In genomic region chr6:158867381-158868121, GRCh38 we compare ENCODE assay signal across 15 cellular contexts. TPM values are rescaled to one million over a fixed set of nuclear protein-coding genes. Genes with fewer than 3 reads are reported as not detected.
DNase-seq lines count a peak whose midpoint lies in the region; ATAC-seq lines count a peak whose summit lies in the region.
"Had no signal": no experiment of that assay in that cellular context is flagged by ENCODE, and none has a peak within 500 bp of the region (broad histone marks: within the 10 kb centered on the region; RNA-seq: fewer than 3 reads in every experiment).

No MANE protein-coding gene starts in this region.

- H3K79me2 ChIP-seq in Karpas-422 (ENCODE audit: low read length) = no peaks in the 10 kb centered on the region

- POLR2A ChIA-PET in CD8-positive, alpha-beta memory T cell (lab: Charles Lee) = interaction anchor here (0.8 to 4.4 kb wide), 5 partner anchors 15 to 60 kb away, joined by 3 to 186 read pairs (median 68); partner anchors contain the start of gene EZR

- no peak for ATAC-seq in natural killer cell treated with Interleukin-12 subunit alpha and Interleukin-12 subunit beta and Interleukin-15 and Interleukin-18, amount 100 ng/mL, for 72 hours
- ATAC-seq in GM19023 (IDR thresholded peaks at IDR 0.05; ENCODE audit: unreplicated experiment) (no peak), GM21360 (IDR thresholded peaks at IDR 0.05; ENCODE audit: unreplicated experiment) (no peak)

- peaks cover 20% of the 10 kb centered on the region for H3K4me1 ChIP-seq in CD8-positive, alpha-beta memory T cell (ENCODE audit: insufficient read depth, low read length)
- peaks cover 73% of the 10 kb centered on the region for H3K4me1 ChIP-seq in Karpas-422 (ENCODE audit: low read length)

- peak overlapping the region; percentile 66 for H3K9ac ChIP-seq in Karpas-422 (ENCODE audit: low read length)

- H3K36me3 ChIP-seq in CD8-positive, alpha-beta memory T cell (ENCODE audit: insufficient read depth, low read length) = no peaks in the 10 kb centered on the region
- H3K36me3 ChIP-seq in Karpas-422 (ENCODE audit: insufficient read depth, low read length) = no peaks in the 10 kb centered on the region
- H3K36me3 ChIP-seq: thoracic aorta, WERI-Rb-1 had no signal

- CTCF ChIA-PET in CD8-positive, alpha-beta memory T cell (lab: Charles Lee) = interaction anchor here (0.7 to 3.9 kb wide), 4 partner anchors 13 to 163 kb away, joined by 3 to 43 read pairs (median 8); no protein-coding TSS in a partner anchor

- H3K4me1 Mint-ChIP-seq in CD8-positive, alpha-beta memory T cell = peaks cover 23 to 44% (median 36%) of the 10 kb centered on the region in 3 donors
- H3K4me1 Mint-ChIP-seq in dendritic cell treated with granulocyte-macrophage colony-stimulating factor and Interleukin-4, amounts not matched to agents 40 ng/mL and 50 ng/mL, for 4 days (ENCODE audit: low read depth) = peaks cover 30% of the 10 kb centered on the region
- peaks cover 31 to 39% of the 10 kb centered on the region in 2 donors for H3K4me1 Mint-ChIP-seq in natural killer cell treated with Interleukin-12 subunit alpha and Interleukin-12 subunit beta and Interleukin-15 and Interleukin-18, amount 100 ng/mL, for 72 hours (ENCODE audit: low read depth in 2 of 2)

- H3K36me3 Mint-ChIP-seq in CD8-positive, alpha-beta memory T cell = peaks cover 0 to 4% (median 0%) of the 10 kb centered on the region in 3 donors
- H3K36me3 Mint-ChIP-seq in dendritic cell treated with granulocyte-macrophage colony-stimulating factor and Interleukin-4, amounts not matched to agents 40 ng/mL and 50 ng/mL, for 4 days (ENCODE audit: low read depth) = no peaks in the 10 kb centered on the region
- H3K36me3 Mint-ChIP-seq in natural killer cell treated with Interleukin-12 subunit alpha and Interleukin-12 subunit beta and Interleukin-15 and Interleukin-18, amount 100 ng/mL, for 72 hours = no peaks in the 10 kb centered on the region

- no peaks in the 10 kb centered on the region for H3K9me3 Mint-ChIP-seq in CD8-positive, alpha-beta memory T cell
- no peaks in the 10 kb centered on the region for H3K9me3 Mint-ChIP-seq in dendritic cell treated with granulocyte-macrophage colony-stimulating factor and Interleukin-4, amounts not matched to agents 40 ng/mL and 50 ng/mL, for 4 days
- no peaks in the 10 kb centered on the region for H3K9me3 Mint-ChIP-seq in natural killer cell treated with Interleukin-12 subunit alpha and Interleukin-12 subunit beta and Interleukin-15 and Interleukin-18, amount 100 ng/mL, for 72 hours

- no peaks in the 10 kb centered on the region for H4K20me1 ChIP-seq in Karpas-422 (ENCODE audit: insufficient read depth, low read depth, low read length)

- no peaks in the 10 kb centered on the region for H3K9me2 ChIP-seq in Karpas-422 (replicated peaks; ENCODE audit: insufficient read depth, low read length)

- no peak for DNase-seq in CD8-positive, alpha-beta memory T cell
- DNase-seq in Karpas-422 (peak; percentile 78), HK-2 (ENCODE audit: unreplicated experiment) (no peak), iPS-NIHi11 (ENCODE audit: low spot score) (no peak)
- no peak for DNase-seq in natural killer cell treated with Interleukin-12 subunit alpha and Interleukin-12 subunit beta and Interleukin-15 and Interleukin-18, amount 100 ng/mL, for 72 hours (ENCODE audit: low spot score)
- DNase-seq: activated naive CD4-positive, alpha-beta T cell treated with anti-CD3 and anti-CD28 coated beads, Interleukin-2, amount 50 U/mL, for 16 hours; DMS153; hippocampal formation; NCI-H1436 treated with DMSO at 0.1 percent for 48 hours; stimulated activated CD4-positive, alpha-beta T cell treated with anti-CD3 and anti-CD28 coated beads, Interleukin-2, amount 100 ng/mL, for 48 hours; WERI-Rb-1 had no signal

- peak overlapping the region; percentile 92 to 100 (median 99) for H3K27ac Mint-ChIP-seq in CD8-positive, alpha-beta memory T cell
- peak overlapping the region; percentile 69 for H3K27ac Mint-ChIP-seq in dendritic cell treated with granulocyte-macrophage colony-stimulating factor and Interleukin-4, amounts not matched to agents 40 ng/mL and 50 ng/mL, for 4 days
- H3K27ac Mint-ChIP-seq in natural killer cell treated with Interleukin-12 subunit alpha and Interleukin-12 subunit beta and Interleukin-15 and Interleukin-18, amount 100 ng/mL, for 72 hours = peak overlapping the region; percentile 95 to 99

- no peak overlapping the region for H3K4me3 ChIP-seq in CD8-positive, alpha-beta memory T cell (ENCODE audit: low read length)
- H3K4me3 ChIP-seq in Karpas-422 (ENCODE audit: low read length) = peak overlapping the region; percentile 55
- H3K4me3 ChIP-seq: thoracic aorta had no signal

- intact Hi-C loops in dendritic cell treated with granulocyte-macrophage colony-stimulating factor and Interleukin-4, amounts not matched to agents 40 ng/mL and 50 ng/mL, for 4 days (cut with micrococcal nuclease) = no loop called here

- peak overlapping the region; percentile 67 for H3K4me2 ChIP-seq in Karpas-422 (ENCODE audit: low read depth, low read length, poor library complexity, severe bottlenecking)

- H3K4me3 Mint-ChIP-seq in CD8-positive, alpha-beta memory T cell = peak overlapping the region in 2 of 7 donors; percentile 29 to 44
- H3K4me3 Mint-ChIP-seq in dendritic cell treated with granulocyte-macrophage colony-stimulating factor and Interleukin-4, amounts not matched to agents 40 ng/mL and 50 ng/mL, for 4 days = no peak overlapping the region
- H3K4me3 Mint-ChIP-seq in natural killer cell treated with Interleukin-12 subunit alpha and Interleukin-12 subunit beta and Interleukin-15 and Interleukin-18, amount 100 ng/mL, for 72 hours = peak overlapping the region; percentile 53

- no peaks in the 10 kb centered on the region for H3K27me3 ChIP-seq in CD8-positive, alpha-beta memory T cell (ENCODE audit: insufficient read depth, low read length, poor library complexity, severe bottlenecking)
- H3K27me3 ChIP-seq in Karpas-422 (ENCODE audit: low read length) = no peaks in the 10 kb centered on the region

- no peak overlapping the region for H3K27ac ChIP-seq in CD8-positive, alpha-beta memory T cell (ENCODE audit: low read depth, low read length)
- peak overlapping the region; percentile 98 for H3K27ac ChIP-seq in Karpas-422 (ENCODE audit: low read length)
- H3K27ac ChIP-seq: thoracic aorta had no signal

- no peaks in the 10 kb centered on the region for H3K9me3 ChIP-seq in CD8-positive, alpha-beta memory T cell (ENCODE audit: low read length)
- H3K9me3 ChIP-seq in Karpas-422 (ENCODE audit: low read length) = no peaks in the 10 kb centered on the region
- H3K9me3 ChIP-seq: thoracic aorta had no signal

- peak overlapping the region; percentile 59 for H2AFZ ChIP-seq in Karpas-422 (ENCODE audit: low read length)

- H3K27me3 Mint-ChIP-seq in CD8-positive, alpha-beta memory T cell = peaks cover 0 to 5% of the 10 kb centered on the region in 2 donors
- no peaks in the 10 kb centered on the region for H3K27me3 Mint-ChIP-seq in dendritic cell treated with granulocyte-macrophage colony-stimulating factor and Interleukin-4, amounts not matched to agents 40 ng/mL and 50 ng/mL, for 4 days
- H3K27me3 Mint-ChIP-seq in natural killer cell treated with Interleukin-12 subunit alpha and Interleukin-12 subunit beta and Interleukin-15 and Interleukin-18, amount 100 ng/mL, for 72 hours = no peaks in the 10 kb centered on the region

RNA-seq across cellular contexts. Expression of gene EZR, which starts 48.4 kb away (rescaled TPM):
- total RNA-seq in CD8-positive, alpha-beta memory T cell = 100 to 1,000 TPM; 296 to 299 TPM
- 325 TPM for polyA plus RNA-seq in CD8-positive, alpha-beta memory T cell
- 88.5 and 185 TPM in 2 replicates for total RNA-seq in Karpas-422 (2014; rRNA removed; shearing (Covaris generic); ENCODE audit: low replicate concordance)
- 100 to 1,000 TPM in 1 of 2 donors, 10 to 100 TPM in 1; 71.0 to 135 TPM for total RNA-seq in natural killer cell treated with Interleukin-12 subunit alpha and Interleukin-12 subunit beta and Interleukin-15 and Interleukin-18, amount 100 ng/mL, for 72 hours
